Comparison of ENCODE assay signal across 8 cellular contexts in genomic region chr2:80238692-80239469, GRCh38.
DNase-seq lines count a peak whose midpoint lies in the region; ATAC-seq and TF ChIP-seq lines count a peak whose summit lies in the region.

No MANE protein-coding gene starts in this region.

- no peak overlapping the region for H3K9ac ChIP-seq in MM.1S (ENCODE audit: low read length)

- H3K36me3 ChIP-seq in MM.1S (replicated peaks; ENCODE audit: insufficient read depth, low read length): no peaks in the 10 kb centered on the region

- H3K4me3 ChIP-seq in MM.1S (ENCODE audit: low read length) (no peak overlapping the region), cardiac fibroblast (replicated peaks in 1 of 2; ENCODE audit: low read depth in 2 of 2, low read length in 2 of 2) (no peak overlapping the region)

- no peaks in the 10 kb centered on the region for H3F3A ChIP-seq in MM.1S (ENCODE audit: insufficient read depth, low read length)

- H3K27me3 ChIP-seq in MM.1S (replicated peaks; ENCODE audit: insufficient read depth, low read length): no peaks in the 10 kb centered on the region

- no peaks in the 10 kb centered on the region for H3K9me2 ChIP-seq in MM.1S (replicated peaks; ENCODE audit: insufficient read depth, low read length)

- no peak overlapping the region for H3K4me2 ChIP-seq in MM.1S (ENCODE audit: low read depth, low read length)

- H3K27ac ChIP-seq in MM.1S (ENCODE audit: low read length): no peak overlapping the region

- H3K79me2 ChIP-seq in MM.1S (ENCODE audit: low read length): no peaks in the 10 kb centered on the region

- peak; percentile 76 for TF ChIP-seq CTCF in MM.1S (IDR thresholded peaks at IDR 0.05; ENCODE audit: low read length)
- peak; percentile 62 for TF ChIP-seq CTCF in cardiac fibroblast (IDR thresholded peaks at IDR 0.05; ENCODE audit: low read depth, low read length)

- ATAC-seq in HG02885 (IDR thresholded peaks at IDR 0.05; ENCODE audit: poor library complexity, unreplicated experiment) (no peak), GM19023 (IDR thresholded peaks at IDR 0.05; ENCODE audit: unreplicated experiment) (no peak)

- H3K4me1 ChIP-seq in MM.1S (ENCODE audit: low read length): no peaks in the 10 kb centered on the region

- H4K20me1 ChIP-seq in MM.1S (ENCODE audit: insufficient read depth, low read length): no peaks in the 10 kb centered on the region

- DNase-seq in activated CD4-positive, alpha-beta T cell treated with anti-CD3 and anti-CD28 coated beads for 48 hours: peak; percentile 34
- no peak for DNase-seq in activated CD4-positive, alpha-beta T cell treated with anti-CD3 and anti-CD28 coated beads, Interleukin-2, amount 50 U/mL, for 1 hour
- peak; percentile 20 for DNase-seq in MM.1S
- DNase-seq in cardiac fibroblast (ENCODE audit: low read depth in 2 of 2): peak; percentile 21 to 29
- DNase-seq in medulla oblongata (ENCODE audit: extremely low spot score): peak; percentile 51
- no peak for DNase-seq in NCI-H2196 treated with DMSO at 0.1 percent for 48 hours (lab: John Stamatoyannopoulos, UW; ENCODE audit: unreplicated experiment)

- no peaks in the 10 kb centered on the region for H3K9me3 ChIP-seq in MM.1S (replicated peaks; ENCODE audit: insufficient read depth, low read length)

- H2AFZ ChIP-seq in MM.1S (ENCODE audit: low read length): no peak overlapping the region

Comparison
In these comparisons a context has a peak if more than half of its experiments do, and no peak if none do; other contexts are left out.
1. DNase-seq: peak in activated CD4-positive, alpha-beta T cell treated with anti-CD3 and anti-CD28 coated beads for 48 hours (single experiment), MM.1S (single experiment), cardiac fibroblast (2 of 2) and medulla oblongata (single experiment); none in activated CD4-positive, alpha-beta T cell treated with anti-CD3 and anti-CD28 coated beads, Interleukin-2, amount 50 U/mL, for 1 hour (single experiment) and NCI-H2196 treated with DMSO at 0.1 percent for 48 hours (single experiment).